22 cellular contexts compared by ENCODE assay signal in genomic region chr13:106101201-106101600, GRCh38.
DNase-seq lines count a peak whose midpoint lies in the region; ATAC-seq, FAIRE-seq and TF ChIP-seq lines count a peak whose summit lies in the region.
"Had no signal": no experiment of that assay in that cellular context is flagged by ENCODE, and none has a peak within 500 bp of the region (broad histone marks: within the 10 kb centered on the region; RNA-seq: fewer than 3 reads in every experiment).

No MANE protein-coding gene starts in this region.

- WGBS in right cardiac atrium = 67% methylated on average over 5 of the region's 5 CpGs
- WGBS in mesendoderm (ENCODE audit: extremely low coverage, insufficient coverage, low lambda C conversion rate) = no CpG with 5 or more reads among the region's 5 CpGs
- WGBS in aorta, 2 donors = 84 to 85% methylated on average over 5 of the region's 5 CpGs

- DNase-seq in right cardiac atrium = no peak
- DNase-seq in left cardiac atrium = no peak
- DNase-seq in WTC11 (ENCODE audit: low spot score) = no peak
- DNase-seq in mesendoderm = no peak
- no peak for DNase-seq in type B pancreatic cell (ENCODE audit: extremely low spot score, unreplicated experiment)
- no peak for DNase-seq in H54 (ENCODE audit: insufficient read length, low spot score)
- no peak for DNase-seq in aorta
- DNase-seq in NCI-H146 (lab: John Stamatoyannopoulos, UW) = no peak
- DNase-seq: activated CD4-positive, alpha-beta T cell treated with anti-CD3 and anti-CD28 coated beads for 48 hours; activated CD8-positive, alpha-beta memory T cell treated with anti-CD3 and anti-CD28 coated beads, Interleukin-2, amount 10 ng/mL, durations not matched to agents 7 days and 5 days; BE2C; cerebellar nuclear complex; kidney glomerular epithelial cell; naive thymus-derived CD4-positive, alpha-beta T cell; NCI-H1092 treated with DMSO at 0.1 percent for 48 hours; stimulated activated CD4-positive, alpha-beta T cell treated with anti-CD3 and anti-CD28 coated beads, Interleukin-15, amount 100 ng/mL, for 24 hours; T-helper 1 cell had no signal

- H3K4me1 ChIP-seq in right cardiac atrium (ENCODE audit: control insufficient read depth, insufficient read depth, low read length) (peaks cover 5% of the 10 kb centered on the region), mesendoderm (ENCODE audit: control insufficient read depth, low read depth, low read length) (peaks cover 18% of the 10 kb centered on the region), aorta (ENCODE audit: control insufficient read depth in 1 of 2, insufficient read depth in 2 of 2, low read length in 2 of 2) (no peaks in the 10 kb centered on the region)
- H3K4me1 ChIP-seq: BE2C, parathyroid adenoma had no signal

- peak overlapping the region; percentile 91 for H3K18ac ChIP-seq in mesendoderm (ENCODE audit: low read length)

- H3K27ac Mint-ChIP-seq in WTC11 = peak overlapping the region; percentile 79; the same call in 1 of the 2 replicates
- peak overlapping the region; percentile 96 for H3K27ac Mint-ChIP-seq in type B pancreatic cell
- H3K27ac Mint-ChIP-seq: activated CD8-positive, alpha-beta memory T cell treated with anti-CD3 and anti-CD28 coated beads, Interleukin-2, amount 10 ng/mL, durations not matched to agents 7 days and 5 days; activated naive CD4-positive, alpha-beta T cell treated with anti-CD3 and anti-CD28 coated beads, Interleukin-2, amount 50 U/mL, for 72 hours; activated T-helper 1 cell treated with anti-CD3 and anti-CD28 coated beads, Interleukin-12 subunit alpha, Interleukin-12 subunit beta, Interleukin-2, Interleukin-4 antibody, amounts not matched to agents 30 ng/mL and 10 ng/mL and 1 ng/mL, durations not matched to agents 14 hours and 24 hours and 36 hours; naive thymus-derived CD4-positive, alpha-beta T cell had no signal

- POLR2A ChIA-PET in WTC11 (lab: Charles Lee) = no interaction called here

- no peak overlapping the region for H3K9ac ChIP-seq in mesendoderm (ENCODE audit: low read length)
- H3K9ac ChIP-seq: parathyroid adenoma had no signal

- H3K56ac ChIP-seq in mesendoderm (ENCODE audit: low read length) = peak overlapping the region; percentile 18

- H3K23ac ChIP-seq in mesendoderm (ENCODE audit: low read length) = no peak overlapping the region

- H3K9me3 ChIP-seq in right cardiac atrium (ENCODE audit: control insufficient read depth, low read length) = no peaks in the 10 kb centered on the region
- H3K9me3 ChIP-seq in aorta (ENCODE audit: control insufficient read depth, low read length) = no peaks in the 10 kb centered on the region
- H3K9me3 ChIP-seq: BE2C, HAP-1, SJCRH30 had no signal

- H3K27me3 ChIP-seq in right cardiac atrium (ENCODE audit: control insufficient read depth, insufficient read depth) = no peaks in the 10 kb centered on the region
- H3K27me3 ChIP-seq in mesendoderm (ENCODE audit: insufficient read depth, low read length, poor library complexity) = no peaks in the 10 kb centered on the region
- no peaks in the 10 kb centered on the region for H3K27me3 ChIP-seq in aorta (ENCODE audit: control insufficient read depth in 1 of 2, insufficient read depth in 2 of 2, low read length in 1 of 2)
- H3K27me3 ChIP-seq: BE2C, SJCRH30 had no signal

- no peak overlapping the region for H2AK5ac ChIP-seq in mesendoderm (ENCODE audit: low read length)

- H3K4me1 Mint-ChIP-seq in WTC11 (peaks cover 71% of the 10 kb centered on the region), type B pancreatic cell (ENCODE audit: unreplicated experiment) (peaks cover 40% of the 10 kb centered on the region)
- H3K4me1 Mint-ChIP-seq: activated CD8-positive, alpha-beta memory T cell treated with anti-CD3 and anti-CD28 coated beads, Interleukin-2, amount 10 ng/mL, durations not matched to agents 7 days and 5 days; naive thymus-derived CD4-positive, alpha-beta T cell had no signal

- CTCF ChIA-PET in WTC11 (lab: Charles Lee) = interaction anchor here (1.4 kb wide), 1 partner anchor 9 kb away, joined by 4 read pairs; no protein-coding TSS in a partner anchor

- H2BK5ac ChIP-seq in mesendoderm (ENCODE audit: low read length) = peak overlapping the region; percentile 26

- H3K79me2 ChIP-seq in mesendoderm (ENCODE audit: control insufficient read depth, insufficient read depth, low read length) = no peaks in the 10 kb centered on the region
- H3K79me2 ChIP-seq: parathyroid adenoma had no signal

- H3K4me3 Mint-ChIP-seq in WTC11 (peak overlapping the region; percentile 30), type B pancreatic cell (no peak overlapping the region)
- H3K4me3 Mint-ChIP-seq: activated CD8-positive, alpha-beta memory T cell treated with anti-CD3 and anti-CD28 coated beads, Interleukin-2, amount 10 ng/mL, durations not matched to agents 7 days and 5 days; activated T-helper 1 cell treated with anti-CD3 and anti-CD28 coated beads, Interleukin-12 subunit alpha, Interleukin-12 subunit beta, Interleukin-2, Interleukin-4 antibody, amounts not matched to agents 30 ng/mL and 10 ng/mL and 1 ng/mL, durations not matched to agents 14 hours and 24 hours and 36 hours; naive thymus-derived CD4-positive, alpha-beta T cell had no signal

- H3K9me3 Mint-ChIP-seq in WTC11 (no peaks in the 10 kb centered on the region), type B pancreatic cell (peaks cover 9% of the 10 kb centered on the region)
- H3K9me3 Mint-ChIP-seq: activated T-helper 1 cell treated with anti-CD3 and anti-CD28 coated beads, Interleukin-12 subunit alpha, Interleukin-12 subunit beta, Interleukin-2, Interleukin-4 antibody, amounts not matched to agents 30 ng/mL and 10 ng/mL and 1 ng/mL, durations not matched to agents 14 hours and 24 hours and 36 hours had no signal

- no peak overlapping the region for H4K5ac ChIP-seq in mesendoderm (ENCODE audit: low read length)

- peak overlapping the region; percentile 25 for H3K27ac ChIP-seq in right cardiac atrium (ENCODE audit: low read length)
- peak overlapping the region; percentile 71 for H3K27ac ChIP-seq in mesendoderm (ENCODE audit: low read depth, low read length)
- no peak overlapping the region for H3K27ac ChIP-seq in aorta (ENCODE audit: low read depth in 1 of 2, low read length in 2 of 2)
- H3K27ac ChIP-seq: parathyroid adenoma, SJCRH30 had no signal

- ATAC-seq in right cardiac atrium = no peak
- no peak for ATAC-seq in left cardiac atrium
- no peak for ATAC-seq in WTC11
- no peak for ATAC-seq in aorta (ENCODE audit: low FRiP score)
- ATAC-seq: activated CD8-positive, alpha-beta memory T cell treated with anti-CD3 and anti-CD28 coated beads, Interleukin-2, amount 10 ng/mL, durations not matched to agents 7 days and 5 days; activated naive CD4-positive, alpha-beta T cell treated with anti-CD3 and anti-CD28 coated beads, Interleukin-2, amount 50 U/mL, for 72 hours; naive thymus-derived CD4-positive, alpha-beta T cell had no signal

- no peak for TF ChIP-seq CTCF in WTC11 (IDR thresholded peaks at IDR 0.05)
- no peak for TF ChIP-seq CTCF in type B pancreatic cell (conservative IDR thresholded peaks at IDR 0.05)

- no peaks in the 10 kb centered on the region for H3K27me3 Mint-ChIP-seq in WTC11 (ENCODE audit: low read depth)
- no peaks in the 10 kb centered on the region for H3K27me3 Mint-ChIP-seq in type B pancreatic cell
- H3K27me3 Mint-ChIP-seq: activated CD8-positive, alpha-beta memory T cell treated with anti-CD3 and anti-CD28 coated beads, Interleukin-2, amount 10 ng/mL, durations not matched to agents 7 days and 5 days had no signal

- no peaks in the 10 kb centered on the region for H3K36me3 ChIP-seq in mesendoderm (ENCODE audit: control insufficient read depth, insufficient read depth, low read length)
- H3K36me3 ChIP-seq in aorta (ENCODE audit: control insufficient read depth in 1 of 2, insufficient read depth in 2 of 2, low read length in 1 of 2) = no peaks in the 10 kb centered on the region
- H3K36me3 ChIP-seq: BE2C, HAP-1, SJCRH30 had no signal

- no peaks in the 10 kb centered on the region for H3K79me1 ChIP-seq in mesendoderm (ENCODE audit: low read length)

- no peak overlapping the region for H2BK120ac ChIP-seq in mesendoderm (ENCODE audit: low read depth, low read length)

- TF ChIP-seq POLR2A in H54 (IDR thresholded peaks at IDR 0.05; ENCODE audit: low read depth, low read length) = no peak

- H4K8ac ChIP-seq in mesendoderm (ENCODE audit: low read depth, low read length) = no peak overlapping the region

- no peaks in the 10 kb centered on the region; the same call in 1 of the 2 replicates for H3K36me3 Mint-ChIP-seq in WTC11
- no peaks in the 10 kb centered on the region for H3K36me3 Mint-ChIP-seq in type B pancreatic cell
- H3K36me3 Mint-ChIP-seq: activated CD8-positive, alpha-beta memory T cell treated with anti-CD3 and anti-CD28 coated beads, Interleukin-2, amount 10 ng/mL, durations not matched to agents 7 days and 5 days; activated naive CD4-positive, alpha-beta T cell treated with anti-CD3 and anti-CD28 coated beads, Interleukin-2, amount 50 U/mL, for 72 hours; naive thymus-derived CD4-positive, alpha-beta T cell had no signal

- H3K4ac ChIP-seq in mesendoderm (ENCODE audit: low read depth, low read length) = peak overlapping the region; percentile 91

- H3K4me3 ChIP-seq in right cardiac atrium (ENCODE audit: low read length) (no peak overlapping the region), mesendoderm (ENCODE audit: low read length) (no peak overlapping the region), aorta (ENCODE audit: low read length in 2 of 2) (no peak overlapping the region)
- H3K4me3 ChIP-seq: HAP-1, SJCRH30 had no signal

- no peak for FAIRE-seq in H54 (lab: Jason Lieb, UNC)

- no peak overlapping the region for H2BK15ac ChIP-seq in mesendoderm (replicated peaks; ENCODE audit: low read depth)

- H3K4me2 ChIP-seq in mesendoderm (ENCODE audit: low read length) = no peak overlapping the region

- intact Hi-C loops in right cardiac atrium (cut with DNase I) (loop anchor here in 1 of 4 donors (10.0 kb wide), 1 partner anchor 394 kb away; no protein-coding TSS in a partner anchor), left cardiac atrium (cut with DNase I) (no loop called here), aorta (cut with DNase I) (no loop called here)

TF ChIP-seq in WTC11, 78 proteins besides CTCF, POLR2A, EP300 and RAD21 (continues in another document):
- TF ChIP-seq GRHL2 (CRISPR knock-in tag; IDR thresholded peaks at IDR 0.05; ENCODE audit: insufficient replicate concordance, severe bottlenecking) = no peak
- no peak for TF ChIP-seq ETV6 (CRISPR knock-in tag; IDR thresholded peaks at IDR 0.05)
- TF ChIP-seq CREM (CRISPR knock-in tag; IDR thresholded peaks at IDR 0.05) = no peak
- TF ChIP-seq MYBL2 (CRISPR knock-in tag; IDR thresholded peaks at IDR 0.05) = no peak
- TF ChIP-seq CREB1 (CRISPR knock-in tag; IDR thresholded peaks at IDR 0.05) = no peak
- no peak for TF ChIP-seq ATF1 (CRISPR knock-in tag; IDR thresholded peaks at IDR 0.05)

Comparison
In these comparisons a context has a peak if more than half of its experiments do, and no peak if none do; other contexts are left out.
1. H3K27ac ChIP-seq: peak in right cardiac atrium (single experiment) and mesendoderm (single experiment); none in aorta (0 of 2).